ENCODE assay signal across 23 cellular contexts in the genomic region with DNA sequence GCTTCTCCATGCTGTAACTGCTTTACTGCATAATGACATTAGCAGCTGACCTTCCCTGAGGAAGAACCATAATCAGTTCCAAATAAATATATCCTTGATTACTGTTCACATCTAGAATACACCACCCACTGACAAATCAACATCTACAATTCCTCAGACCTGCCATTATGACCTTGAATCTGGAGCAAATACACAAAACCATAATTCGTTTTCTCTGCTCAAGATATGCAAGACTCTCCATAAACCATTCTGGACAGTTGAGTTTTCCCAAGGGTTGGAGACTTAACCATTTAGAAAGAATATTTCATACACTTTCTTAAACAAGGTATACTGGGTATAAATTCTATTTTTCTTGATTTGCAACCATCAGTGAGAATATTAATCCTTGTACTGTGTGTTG. TPM values are rescaled to one million over a fixed set of nuclear protein-coding genes. Genes with fewer than 3 reads are reported as not detected.
DNase-seq lines count a peak whose midpoint lies in the region; ATAC-seq, FAIRE-seq and TF ChIP-seq lines count a peak whose summit lies in the region.
"Had no signal": no experiment of that assay in that cellular context is flagged by ENCODE, and none has a peak within 500 bp of the region (broad histone marks: within the 10 kb centered on the region; RNA-seq: fewer than 3 reads in every experiment).

No MANE protein-coding gene starts in this region.

- no peaks in the 10 kb centered on the region for H3K9me3 Mint-ChIP-seq in activated CD8-positive, alpha-beta T cell treated with anti-CD3 and anti-CD28 coated beads, Interleukin-2, amount 10 ng/mL, durations not matched to agents 7 days and 5 days (ENCODE audit: insufficient read depth)
- H3K9me3 Mint-ChIP-seq in naive thymus-derived CD4-positive, alpha-beta T cell = no peaks in the 10 kb centered on the region
- H3K9me3 Mint-ChIP-seq: CD4-positive, CD25-positive, alpha-beta regulatory T cell; CD8-positive, alpha-beta memory T cell; HFFc6 had no signal

- no peak overlapping the region for H3K27ac Mint-ChIP-seq in activated CD8-positive, alpha-beta T cell treated with anti-CD3 and anti-CD28 coated beads, Interleukin-2, amount 10 ng/mL, durations not matched to agents 7 days and 5 days
- no peak overlapping the region for H3K27ac Mint-ChIP-seq in naive thymus-derived CD4-positive, alpha-beta T cell
- H3K27ac Mint-ChIP-seq: CD4-positive, CD25-positive, alpha-beta regulatory T cell; HFFc6 had no signal

- no peak overlapping the region for H3K9ac ChIP-seq in BLaER1
- no peak overlapping the region for H3K9ac ChIP-seq in K562 (ENCODE audit: insufficient read depth in 1 of 2, low read depth in 2 of 2, low read length in 2 of 2)

- H3F3A ChIP-seq in DOHH2 (ENCODE audit: control insufficient read depth, insufficient read depth) = peaks cover 15% of the 10 kb centered on the region

- peak overlapping the region; percentile 66 for H3K4me2 ChIP-seq in BLaER1
- peak overlapping the region; percentile 58 for H3K4me2 ChIP-seq in DOHH2 (ENCODE audit: low read length)
- no peak overlapping the region for H3K4me2 ChIP-seq in K562 (ENCODE audit: insufficient read depth, low read length)

- no peak for TF ChIP-seq POLR2A in K562 (conservative IDR thresholded peaks at IDR 0.05)

- H3K9me3 ChIP-seq in BLaER1 (peaks cover 14% of the 10 kb centered on the region; the same call in 1 of the 2 replicates), DOHH2 (ENCODE audit: control insufficient read depth, insufficient read depth, low read length) (0 out of 2 replicates have a peak, but pooled peaks cover 3% of the 10 kb centered on the region), K562 (replicated peaks; ENCODE audit: control insufficient read depth, insufficient read depth, low read depth, low read length) (no peaks in the 10 kb centered on the region)
- no peaks in the 10 kb centered on the region for H3K9me3 ChIP-seq in naive thymus-derived CD4-positive, alpha-beta T cell (ENCODE audit: control insufficient read depth in 2 of 3, low read length in 3 of 3)

- ATAC-seq in K562 = no peak
- ATAC-seq in activated CD8-positive, alpha-beta T cell treated with anti-CD3 and anti-CD28 coated beads, Interleukin-2, amount 10 ng/mL, durations not matched to agents 7 days and 5 days = no peak
- ATAC-seq in HG03108 (IDR thresholded peaks at IDR 0.05; ENCODE audit: unreplicated experiment) = no peak
- ATAC-seq in naive thymus-derived CD4-positive, alpha-beta T cell = no peak
- ATAC-seq: HCT116 had no signal

- H3K36me3 ChIP-seq in BLaER1 = no peaks in the 10 kb centered on the region
- no peaks in the 10 kb centered on the region for H3K36me3 ChIP-seq in DOHH2 (ENCODE audit: control insufficient read depth, low read length)
- no peaks in the 10 kb centered on the region for H3K36me3 ChIP-seq in K562 (ENCODE audit: control insufficient read depth, insufficient read depth, low read length)
- H3K36me3 ChIP-seq in naive thymus-derived CD4-positive, alpha-beta T cell (ENCODE audit: control insufficient read depth in 2 of 3, insufficient read depth in 3 of 3, low read length in 3 of 3) = no peaks in the 10 kb centered on the region

- no peaks in the 10 kb centered on the region for H3K36me3 Mint-ChIP-seq in activated CD8-positive, alpha-beta T cell treated with anti-CD3 and anti-CD28 coated beads, Interleukin-2, amount 10 ng/mL, durations not matched to agents 7 days and 5 days (ENCODE audit: low read depth)
- peaks cover 0 to 5% (median 0%) of the 10 kb centered on the region in 5 donors for H3K36me3 Mint-ChIP-seq in naive thymus-derived CD4-positive, alpha-beta T cell
- H3K36me3 Mint-ChIP-seq: CD8-positive, alpha-beta memory T cell had no signal

- H3K27ac ChIP-seq in BLaER1 (no peak overlapping the region), DOHH2 (ENCODE audit: low read depth, low read length) (0 out of 2 replicates have a peak overlapping the region, but pooled peaks have one; percentile 20), K562 (ENCODE audit: extremely low read depth, low read depth, low read length) (no peak overlapping the region)
- no peak overlapping the region for H3K27ac ChIP-seq in naive thymus-derived CD4-positive, alpha-beta T cell (ENCODE audit: low read depth, low read length)

- no peaks in the 10 kb centered on the region for H3K9me1 ChIP-seq in K562 (ENCODE audit: control insufficient read depth, insufficient read depth, low read length)

- intact Hi-C loops in K562 (cut with micrococcal nuclease) = no loop called here
- intact Hi-C loops in naive thymus-derived CD4-positive, alpha-beta T cell (cut with micrococcal nuclease) = no loop called here

- BruUV-seq in K562 (replicated peaks; lab: Mats Ljungman, UMichigan) = no TSS peak

- TF ChIP-seq CTCF in DOHH2 (IDR thresholded peaks at IDR 0.05; ENCODE audit: low read depth, low read length, poor library complexity, severe bottlenecking) (no peak), K562 (IDR thresholded peaks at IDR 0.05 in 2 of 3, conservative IDR thresholded peaks at IDR 0.05 in 1 of 3; ENCODE audit: insufficient read depth in 2 of 3, low read depth in 1 of 3, low read length in 3 of 3) (no peak)

- no peak for TF ChIP-seq EP300 in K562 (IDR thresholded peaks at IDR 0.05; ENCODE audit: low read length)

- POLR2A ChIA-PET in K562 (lab: Yijun Ruan, JAX) = no interaction called here
- POLR2A ChIA-PET in activated CD8-positive, alpha-beta T cell treated with anti-CD3 and anti-CD28 coated beads, Interleukin-2, amount 10 ng/mL, durations not matched to agents 7 days and 5 days (lab: Charles Lee) = interaction anchor here (2.2 kb wide), 1 partner anchor 12 kb away, joined by 9 read pairs; a partner anchor contains a TSS
- POLR2A ChIA-PET in naive thymus-derived CD4-positive, alpha-beta T cell (lab: Charles Lee) = interaction anchor here (0.6 kb wide), 1 partner anchor 928 kb away, joined by 4 read pairs; no protein-coding TSS in a partner anchor

- FAIRE-seq in K562 (lab: Jason Lieb, UNC) = no peak
- FAIRE-seq: HTR-8/SVneo had no signal

- CTCF ChIA-PET in K562 (lab: Yijun Ruan, JAX; ENCODE audit: low intra/inter-chr PET ratio) = no interaction called here
- CTCF ChIA-PET in activated CD8-positive, alpha-beta T cell treated with anti-CD3 and anti-CD28 coated beads, Interleukin-2, amount 10 ng/mL, durations not matched to agents 7 days and 5 days (lab: Charles Lee) = interaction anchor here (1.2 kb wide), 1 partner anchor 10 kb away, joined by 4 read pairs; no protein-coding TSS in a partner anchor
- CTCF ChIA-PET in naive thymus-derived CD4-positive, alpha-beta T cell (lab: Charles Lee) = no interaction called here

- 0% methylated on average over 1 of the region's 1 CpG for WGBS in K562 (ENCODE audit: insufficient coverage, low coverage, missing lambda C conversion rate)

- in situ Hi-C loops in K562 (cut with MboI) = no loop called here

- H3K4me3 Mint-ChIP-seq in activated CD8-positive, alpha-beta T cell treated with anti-CD3 and anti-CD28 coated beads, Interleukin-2, amount 10 ng/mL, durations not matched to agents 7 days and 5 days = no peak overlapping the region
- no peak overlapping the region for H3K4me3 Mint-ChIP-seq in naive thymus-derived CD4-positive, alpha-beta T cell
- H3K4me3 Mint-ChIP-seq: CD4-positive, CD25-positive, alpha-beta regulatory T cell; CD8-positive, alpha-beta memory T cell; HFFc6 had no signal

- H3K79me2 ChIP-seq in DOHH2 (ENCODE audit: control insufficient read depth, low read length) (peaks cover 12% of the 10 kb centered on the region), K562 (ENCODE audit: control insufficient read depth, insufficient read depth, low read length) (no peaks in the 10 kb centered on the region)

- peak; percentile 19 for DNase-seq in NCI-H82 treated with DMSO at 0.1 percent for 48 hours (lab: John Stamatoyannopoulos, UW; ENCODE audit: unreplicated experiment)
- no peak for DNase-seq in K562 (ENCODE audit: extremely low read depth in 1 of 4, low spot score in 3 of 4)
- no peak for DNase-seq in activated CD8-positive, alpha-beta T cell treated with anti-CD3 and anti-CD28 coated beads, Interleukin-2, amount 10 ng/mL, durations not matched to agents 7 days and 5 days
- no peak for DNase-seq in naive thymus-derived CD4-positive, alpha-beta T cell
- DNase-seq in activated naive CD4-positive, alpha-beta T cell treated with anti-CD3 and anti-CD28 coated beads, Interleukin-2, amount 50 U/mL, for 16 hours = no peak
- DNase-seq: 8988T; C1 segment of cervical spinal cord; CD4-positive, CD25-positive, alpha-beta regulatory T cell; CD8-positive, alpha-beta memory T cell; COR-L47; DMS153; DMS79; GF-D8; GOT3; H7; HFFc6; IMR-90; KBM-7 had no signal

- peaks cover 7% of the 10 kb centered on the region for H3K4me1 Mint-ChIP-seq in activated CD8-positive, alpha-beta T cell treated with anti-CD3 and anti-CD28 coated beads, Interleukin-2, amount 10 ng/mL, durations not matched to agents 7 days and 5 days (ENCODE audit: low read depth)
- H3K4me1 Mint-ChIP-seq in naive thymus-derived CD4-positive, alpha-beta T cell = peaks cover 0 to 9% (median 6%) of the 10 kb centered on the region in 7 donors

- TF ChIP-seq RAD21 in K562 (CRISPR knock-in tag; conservative IDR thresholded peaks at IDR 0.05 in 1 of 2, IDR thresholded peaks at IDR 0.05 in 1 of 2) = no peak

- H3K4me1 ChIP-seq in BLaER1 (peaks cover 67% of the 10 kb centered on the region), DOHH2 (ENCODE audit: control insufficient read depth, low read length) (peaks cover 73% of the 10 kb centered on the region), K562 (replicated peaks in 1 of 2; ENCODE audit: control insufficient read depth in 2 of 2, insufficient read depth in 2 of 2, low read length in 2 of 2) (no peaks in the 10 kb centered on the region)
- no peaks in the 10 kb centered on the region for H3K4me1 ChIP-seq in naive thymus-derived CD4-positive, alpha-beta T cell (ENCODE audit: control insufficient read depth in 2 of 2, insufficient read depth in 2 of 2, low read length in 2 of 2)

- H3K9me2 ChIP-seq in DOHH2 (replicated peaks; ENCODE audit: control insufficient read depth, low read length) = no peaks in the 10 kb centered on the region

- H3K4me3 ChIP-seq in BLaER1 (no peak overlapping the region), DOHH2 (ENCODE audit: low read length) (0 out of 2 replicates have a peak overlapping the region, but pooled peaks have one; percentile 46), K562 (no peak overlapping the region)
- no peak overlapping the region for H3K4me3 ChIP-seq in naive thymus-derived CD4-positive, alpha-beta T cell (ENCODE audit: low read length)

- H3K27me3 Mint-ChIP-seq in activated CD8-positive, alpha-beta T cell treated with anti-CD3 and anti-CD28 coated beads, Interleukin-2, amount 10 ng/mL, durations not matched to agents 7 days and 5 days (ENCODE audit: low read depth) = no peaks in the 10 kb centered on the region
- H3K27me3 Mint-ChIP-seq in naive thymus-derived CD4-positive, alpha-beta T cell = peaks cover 0 to 6% (median 0%) of the 10 kb centered on the region in 5 donors
- H3K27me3 Mint-ChIP-seq: CD4-positive, CD25-positive, alpha-beta regulatory T cell had no signal

- H4K20me1 ChIP-seq in BLaER1 = no peaks in the 10 kb centered on the region
- H4K20me1 ChIP-seq in DOHH2 (ENCODE audit: control insufficient read depth, insufficient read depth, low read depth, low read length) = no peaks in the 10 kb centered on the region
- H4K20me1 ChIP-seq in K562 (replicated peaks; ENCODE audit: control insufficient read depth, insufficient read depth, low read length) = no peaks in the 10 kb centered on the region

- H2AFZ ChIP-seq in K562 (ENCODE audit: low read depth, low read length) = no peak overlapping the region

- no peaks in the 10 kb centered on the region for H3K27me3 ChIP-seq in BLaER1
- H3K27me3 ChIP-seq in DOHH2 (ENCODE audit: control insufficient read depth, low read length) = no peaks in the 10 kb centered on the region
- no peaks in the 10 kb centered on the region for H3K27me3 ChIP-seq in K562 (ENCODE audit: control insufficient read depth in 2 of 2, insufficient read depth in 2 of 2, low read length in 2 of 2)
- H3K27me3 ChIP-seq in naive thymus-derived CD4-positive, alpha-beta T cell (ENCODE audit: control insufficient read depth in 2 of 2, insufficient read depth in 2 of 2, low read length in 2 of 2) = no peaks in the 10 kb centered on the region

RNA-seq across cellular contexts. Expression of a gene that starts 11.8 kb away (rescaled TPM):
- total RNA-seq in K562 (2011; cell fraction: chromatin; rRNA removed; ENCODE audit: low replicate concordance) = 4.1 and 6.2 TPM in 2 replicates
- total RNA-seq in K562 (2011; cell fraction: nucleolus; rRNA removed) = 2.3 and 3.3 TPM in 2 replicates
- 4.6 and 5.0 TPM in 2 replicates for total RNA-seq in K562 (2011; cell fraction: nucleoplasm; rRNA removed)
- 4.8 and 8.9 TPM in 2 replicates for total RNA-seq in K562 (2014; rRNA removed)
- 12.0 and 15.6 TPM in 2 replicates for total RNA-seq in K562 (2014; rRNA removed; fragmentation: Illumina TruSeq; extraction: Trizol)
- total RNA-seq in K562 (2015; rRNA removed; fragmentation: Illumina TruSeq; extraction: Trizol) = 11.7 and 14.5 TPM in 2 replicates
- 8.6 and 8.7 TPM in 2 replicates for total RNA-seq in K562 (2021)
- 12.4 and 15.7 TPM in 2 replicates for polyA plus RNA-seq in K562 (2011; rRNA removed)
- 3.1 and 5.8 TPM in 2 replicates for polyA plus RNA-seq in K562 (2011; cell fraction: cytosol; rRNA removed)
- polyA plus RNA-seq in K562 (2011; cell fraction: nucleus; rRNA removed) = 6.5 and 8.1 TPM in 2 replicates
- polyA plus RNA-seq in K562 (2012) = 6.5 and 19.3 TPM in 2 replicates
- 15.1 and 15.2 TPM in 2 replicates for polyA plus RNA-seq in K562 (2014; fragmentation: Illumina TruSeq; extraction: Trizol)
- 10 to 100 TPM; 26.1 to 26.2 TPM for polyA plus RNA-seq in K562 (2014; fragmentation: Nextera tagmentation; extraction: Ambion mirVana)
- polyA plus RNA-seq in K562 (2014; rRNA removed) = 13.4 and 14.4 TPM in 2 replicates
- polyA minus RNA-seq in K562 (2011; rRNA and poly(A)+ RNA removed) = 4.4 and 6.0 TPM in 2 replicates
- polyA minus RNA-seq in K562 (2011; cell fraction: cytosol; rRNA and poly(A)+ RNA removed) = 1.4 and 3.0 TPM in 2 replicates
- polyA minus RNA-seq in K562 (2011; cell fraction: nucleus; rRNA and poly(A)+ RNA removed) = 3.0 and 4.1 TPM in 2 replicates
- 1 to 10 TPM; 5.8 to 6.6 TPM for total RNA-seq in activated CD8-positive, alpha-beta T cell treated with anti-CD3 and anti-CD28 coated beads, Interleukin-2, amount 10 ng/mL, durations not matched to agents 7 days and 5 days
- total RNA-seq in naive thymus-derived CD4-positive, alpha-beta T cell = 1 to 10 TPM; 5.1 to 9.2 (median 8.5) TPM
- 10 to 100 TPM; 17.1 to 19.2 TPM for polyA plus RNA-seq in naive thymus-derived CD4-positive, alpha-beta T cell

RNA-seq across cellular contexts. Expression of a gene that starts 11.9 kb away (rescaled TPM):
- total RNA-seq in K562 (2011; cell fraction: chromatin; rRNA removed; ENCODE audit: low replicate concordance) = 11.4 and 13.4 TPM in 2 replicates
- 17.2 and 21.8 TPM in 2 replicates for total RNA-seq in K562 (2011; cell fraction: nucleolus; rRNA removed)
- 17.8 and 26.2 TPM in 2 replicates for total RNA-seq in K562 (2011; cell fraction: nucleoplasm; rRNA removed)
- total RNA-seq in K562 (2014; rRNA removed) (65.0 and 71.6 TPM in 2 replicates), K562 (2014; rRNA removed; fragmentation: Illumina TruSeq; extraction: Trizol) (195 and 198 TPM in 2 replicates), K562 (2015; rRNA removed; fragmentation: Illumina TruSeq; extraction: Trizol) (230 and 236 TPM in 2 replicates), K562 (2021) (52.4 and 55.8 TPM in 2 replicates)
- polyA plus RNA-seq in K562 (2011; rRNA removed) (134 and 135 TPM in 2 replicates), K562 (2014; fragmentation: Illumina TruSeq; extraction: Trizol) (159 and 194 TPM in 2 replicates), K562 (2014; fragmentation: Nextera tagmentation; extraction: Ambion mirVana) (100 to 1,000 TPM; 406 to 443 TPM), K562 (2014; rRNA removed) (186 and 194 TPM in 2 replicates)
- polyA plus RNA-seq in K562 (2011; cell fraction: cytosol; rRNA removed) = 42.1 and 73.6 TPM in 2 replicates
- 21.9 and 37.3 TPM in 2 replicates for polyA plus RNA-seq in K562 (2011; cell fraction: nucleus; rRNA removed)
- 85.6 and 165 TPM in 2 replicates for polyA plus RNA-seq in K562 (2012)
- polyA minus RNA-seq in K562 (2011; rRNA and poly(A)+ RNA removed) = 36.8 and 42.2 TPM in 2 replicates
- 12.3 and 16.1 TPM in 2 replicates for polyA minus RNA-seq in K562 (2011; cell fraction: cytosol; rRNA and poly(A)+ RNA removed)
- 14.5 and 23.5 TPM in 2 replicates for polyA minus RNA-seq in K562 (2011; cell fraction: nucleus; rRNA and poly(A)+ RNA removed)
- total RNA-seq in activated CD8-positive, alpha-beta T cell treated with anti-CD3 and anti-CD28 coated beads, Interleukin-2, amount 10 ng/mL, durations not matched to agents 7 days and 5 days = 100 to 1,000 TPM; 192 TPM
- 100 to 1,000 TPM in 1 of 5 experiments, 10 to 100 TPM in 4; 29.3 to 111 (median 42.7) TPM for total RNA-seq in naive thymus-derived CD4-positive, alpha-beta T cell
- polyA plus RNA-seq in naive thymus-derived CD4-positive, alpha-beta T cell = 100 to 1,000 TPM; 221 to 253 TPM
